11 cellular contexts compared by ENCODE assay signal in genomic region chr5:127838661-127839060, GRCh38.
DNase-seq lines count a peak whose midpoint lies in the region; ATAC-seq and TF ChIP-seq lines count a peak whose summit lies in the region.
"Had no signal": no experiment of that assay in that cellular context is flagged by ENCODE, and none has a peak within 500 bp of the region (broad histone marks: within the 10 kb centered on the region; RNA-seq: fewer than 3 reads in every experiment).

No MANE protein-coding gene starts in this region.

- no peaks in the 10 kb centered on the region for H3K27me3 Mint-ChIP-seq in WTC11 (ENCODE audit: low read depth)
- H3K27me3 Mint-ChIP-seq in T-helper 2 cell treated with Interferon-gamma antibody and Interleukin-4, amounts not matched to agents 5 μg/mL and 100 μg/mL, for 36 hours (ENCODE audit: low read depth), result peaks cover 8% of the 10 kb centered on the region

- peaks cover 5% of the 10 kb centered on the region for H3K4me1 Mint-ChIP-seq in WTC11
- no peaks in the 10 kb centered on the region for H3K4me1 Mint-ChIP-seq in T-helper 2 cell treated with Interferon-gamma antibody and Interleukin-4, amounts not matched to agents 5 μg/mL and 100 μg/mL, for 36 hours (ENCODE audit: low read depth)

- TF ChIP-seq POLR2A in tibial nerve (IDR thresholded peaks at IDR 0.05), result no peak

- DNase-seq in CD1c-positive myeloid dendritic cell (ENCODE audit: extremely low spot score), result peak; percentile 45
- no peak for DNase-seq in WTC11 (ENCODE audit: low spot score)
- DNase-seq in iris pigment epithelial cell (ENCODE audit: low read depth), result peak; percentile 53
- DNase-seq in tibial nerve (ENCODE audit: low spot score in 2 of 2), result no peak
- no peak for DNase-seq in T-helper 2 cell treated with Interferon-gamma antibody and Interleukin-4, amounts not matched to agents 5 μg/mL and 100 μg/mL, for 36 hours (ENCODE audit: low spot score)
- no peak for DNase-seq in tibial artery
- DNase-seq: CD8-positive, alpha-beta T cell; trophoblast cell had no signal

- H3K4me1 ChIP-seq in HEK293 (ENCODE audit: control insufficient read depth, insufficient read depth, low read length) (peaks cover 6% of the 10 kb centered on the region), tibial nerve (peaks cover 0 to 14% (median 2%) of the 10 kb centered on the region in 4 donors), tibial artery (no peaks in the 10 kb centered on the region)

- intact Hi-C loops in tibial artery (cut with DNase I; ENCODE audit: low total_unique reads), result no loop called here

- CTCF ChIA-PET in HEK293 (lab: Yijun Ruan, JAX), result no interaction called here
- CTCF ChIA-PET in WTC11 (lab: Charles Lee), result interaction anchor here (0.6 kb wide), 1 partner anchor 266 kb away, joined by 3 read pairs; no protein-coding TSS in a partner anchor

- H3K27ac ChIP-seq in HEK293 (ENCODE audit: extremely low read depth, low read depth, low read length) (no peak overlapping the region), tibial nerve (no peak overlapping the region), tibial artery (no peak overlapping the region)

- H3K27me3 ChIP-seq in tibial nerve, result no peaks in the 10 kb centered on the region
- no peaks in the 10 kb centered on the region for H3K27me3 ChIP-seq in tibial artery

- 83 to 86% methylated on average over 3 of the region's 3 CpGs for WGBS in tibial nerve, 2 donors

- H3K27ac Mint-ChIP-seq in WTC11, result no peak overlapping the region
- no peak overlapping the region for H3K27ac Mint-ChIP-seq in T-helper 2 cell treated with Interferon-gamma antibody and Interleukin-4, amounts not matched to agents 5 μg/mL and 100 μg/mL, for 36 hours
- H3K27ac Mint-ChIP-seq: CD8-positive, alpha-beta T cell; nephron had no signal

- H3K4me3 Mint-ChIP-seq in WTC11, result no peak overlapping the region
- no peak overlapping the region for H3K4me3 Mint-ChIP-seq in T-helper 2 cell treated with Interferon-gamma antibody and Interleukin-4, amounts not matched to agents 5 μg/mL and 100 μg/mL, for 36 hours
- H3K4me3 Mint-ChIP-seq: CD8-positive, alpha-beta T cell; nephron had no signal

- peak; percentile 79 for ATAC-seq in WTC11
- no peak for ATAC-seq in GM18511 (IDR thresholded peaks at IDR 0.05; ENCODE audit: unreplicated experiment)
- ATAC-seq: CD8-positive, alpha-beta T cell had no signal

- H3K36me3 ChIP-seq in HEK293 (ENCODE audit: control insufficient read depth in 2 of 2, insufficient read depth in 1 of 2, low read length in 2 of 2) (no peaks in the 10 kb centered on the region), tibial nerve (no peaks in the 10 kb centered on the region), tibial artery (no peaks in the 10 kb centered on the region)

- H3K9me3 Mint-ChIP-seq in WTC11, result peaks cover 18% of the 10 kb centered on the region
- H3K9me3 Mint-ChIP-seq in T-helper 2 cell treated with Interferon-gamma antibody and Interleukin-4, amounts not matched to agents 5 μg/mL and 100 μg/mL, for 36 hours, result no peaks in the 10 kb centered on the region
- H3K9me3 Mint-ChIP-seq: CD8-positive, alpha-beta T cell had no signal

- TF ChIP-seq EP300 in tibial nerve (IDR thresholded peaks at IDR 0.05), result no peak

- peaks cover 6% of the 10 kb centered on the region; the same call in 1 of the 2 replicates for H3K36me3 Mint-ChIP-seq in WTC11
- H3K36me3 Mint-ChIP-seq in T-helper 2 cell treated with Interferon-gamma antibody and Interleukin-4, amounts not matched to agents 5 μg/mL and 100 μg/mL, for 36 hours (ENCODE audit: low read depth), result no peaks in the 10 kb centered on the region
- H3K36me3 Mint-ChIP-seq: CD8-positive, alpha-beta T cell had no signal

- H3K9me3 ChIP-seq in HEK293 (ENCODE audit: control insufficient read depth, insufficient read depth, low read depth, low read length) (no peaks in the 10 kb centered on the region), tibial nerve (no peaks in the 10 kb centered on the region), tibial artery (no peaks in the 10 kb centered on the region)

- H3K4me3 ChIP-seq in HEK293 (ENCODE audit: low read depth, low read length), result no peak overlapping the region
- no peak overlapping the region for H3K4me3 ChIP-seq in tibial nerve
- H3K4me3 ChIP-seq in tibial artery, result no peak overlapping the region

- POLR2A ChIA-PET in HEK293 (lab: Yijun Ruan, JAX) (no interaction called here), WTC11 (lab: Charles Lee) (no interaction called here)

- no peak for TF ChIP-seq CTCF in HEK293 (tag by site-specific recombination; IDR thresholded peaks at IDR 0.05)
- no peak for TF ChIP-seq CTCF in WTC11 (IDR thresholded peaks at IDR 0.05)
- no peak for TF ChIP-seq CTCF in tibial nerve (IDR thresholded peaks at IDR 0.05)
- TF ChIP-seq CTCF in tibial artery (IDR thresholded peaks at IDR 0.05), result no peak

TF ChIP-seq in HEK293, 187 proteins besides CTCF, POLR2A, EP300 and RAD21:
- TF ChIP-seq ZNF311 (tag by site-specific recombination; IDR thresholded peaks at IDR 0.05; ENCODE audit: borderline replicate concordance) (no peak), PRDM1 (tag by site-specific recombination; IDR thresholded peaks at IDR 0.05) (0 out of 2 replicates have a peak, but pooled peaks have one; percentile 15), ZNF248 (tag by site-specific recombination; IDR thresholded peaks at IDR 0.05) (no peak), ZNF19 (tag by site-specific recombination; IDR thresholded peaks at IDR 0.05; ENCODE audit: low read depth) (no peak)

TF ChIP-seq in WTC11, 78 proteins besides CTCF, POLR2A, EP300 and RAD21:
- TF ChIP-seq ZNF416 (CRISPR knock-in tag; IDR thresholded peaks at IDR 0.05) (no peak), NR3C1 (CRISPR knock-in tag; conservative IDR thresholded peaks at IDR 0.05; ENCODE audit: low read depth) (no peak), ZNF138 (CRISPR knock-in tag; conservative IDR thresholded peaks at IDR 0.05) (no peak), MYBL2 (CRISPR knock-in tag; IDR thresholded peaks at IDR 0.05) (no peak), ZNF281 (CRISPR knock-in tag; IDR thresholded peaks at IDR 0.05) (no peak), CREM (CRISPR knock-in tag; IDR thresholded peaks at IDR 0.05) (no peak), RORB (CRISPR knock-in tag; IDR thresholded peaks at IDR 0.05) (no peak), ZNF232 (CRISPR knock-in tag; IDR thresholded peaks at IDR 0.05) (no peak), SMAD3 (CRISPR knock-in tag; IDR thresholded peaks at IDR 0.05; ENCODE audit: borderline replicate concordance) (no peak), MXD4 (CRISPR knock-in tag; IDR thresholded peaks at IDR 0.05; ENCODE audit: borderline replicate concordance) (no peak), ATF1 (CRISPR knock-in tag; IDR thresholded peaks at IDR 0.05) (no peak), ESRRA (CRISPR knock-in tag; IDR thresholded peaks at IDR 0.05; ENCODE audit: borderline replicate concordance) (no peak), E2F4 (CRISPR knock-in tag; IDR thresholded peaks at IDR 0.05; ENCODE audit: borderline replicate concordance, low read depth) (no peak), TP53 (CRISPR knock-in tag; IDR thresholded peaks at IDR 0.05) (no peak)

Comparison
In these comparisons a context has a peak if more than half of its experiments do, and no peak if none do; other contexts are left out.
1. DNase-seq: peak in CD1c-positive myeloid dendritic cell (single experiment) and iris pigment epithelial cell (single experiment); none in WTC11 (single experiment), tibial nerve (0 of 2), T-helper 2 cell treated with Interferon-gamma antibody and Interleukin-4, amounts not matched to agents 5 μg/mL and 100 μg/mL, for 36 hours (single experiment) and tibial artery (0 of 2).